Comparison of ENCODE assay signal across 16 cellular contexts in the genomic region with DNA sequence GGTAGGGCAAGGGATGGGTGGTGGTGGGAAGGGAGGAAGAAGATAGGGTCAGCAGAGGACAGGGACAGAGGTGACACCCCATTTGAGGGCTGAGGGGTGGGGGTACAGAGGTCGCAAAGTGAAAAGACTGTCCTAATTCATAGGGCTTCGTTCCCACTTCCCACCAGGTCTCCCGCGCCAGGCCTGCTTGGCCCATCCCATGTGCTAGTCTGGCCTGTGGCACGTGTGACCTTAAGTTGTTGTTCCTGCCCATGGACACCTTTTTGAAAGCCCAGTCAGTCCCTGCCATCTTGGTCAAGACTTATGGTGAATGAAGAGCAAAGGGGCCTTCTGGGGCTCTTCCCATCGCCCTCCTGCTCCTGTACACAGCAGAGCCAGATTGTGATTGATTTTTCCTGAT. TPM values are rescaled to one million over a fixed set of nuclear protein-coding genes. Genes with fewer than 3 reads are reported as not detected.
DNase-seq lines count a peak whose midpoint lies in the region; ATAC-seq, FAIRE-seq and TF ChIP-seq lines count a peak whose summit lies in the region.
"Had no signal": no experiment of that assay in that cellular context is flagged by ENCODE, and none has a peak within 500 bp of the region (broad histone marks: within the 10 kb centered on the region; RNA-seq: fewer than 3 reads in every experiment).

No MANE protein-coding gene starts in this region.

- H3K4ac ChIP-seq in IMR-90 (ENCODE audit: low read depth, low read length) (no peak overlapping the region), H1 (replicated peaks; ENCODE audit: insufficient read length, low read depth, low read length) (no peak overlapping the region)

- no peak overlapping the region for H3K18ac ChIP-seq in IMR-90 (ENCODE audit: low read depth, low read length)
- no peak overlapping the region for H3K18ac ChIP-seq in H1 (ENCODE audit: extremely low read depth, low read length)

- H2BK5ac ChIP-seq in IMR-90 (ENCODE audit: low read depth, low read length, poor library complexity, severe bottlenecking) (no peak overlapping the region), H1 (ENCODE audit: low read depth, low read length) (0 out of 2 replicates have a peak overlapping the region, but pooled peaks have one; percentile 18)

- FAIRE-seq in H1 (lab: Jason Lieb, UNC), result no peak
- FAIRE-seq: GM12878, GM19239 had no signal

- CTCF ChIA-PET in IMR-90 (lab: Yijun Ruan, JAX) (no interaction called here), H1 (lab: Charles Lee; ENCODE audit: partially characterized antibody) (interaction anchor here (0.7 to 4.1 kb wide), 5 partner anchors 15 to 215 kb away, joined by 3 to 34 read pairs (median 5); no protein-coding TSS in a partner anchor)

- H3K23me2 ChIP-seq in H1 (ENCODE audit: low read depth, low read length), result no peaks in the 10 kb centered on the region

- H3K4me3 ChIP-seq in GM23338 (no peak overlapping the region), IMR-90 (ENCODE audit: insufficient read depth, low read depth, low read length) (no peak overlapping the region), H1 (ENCODE audit: extremely low read depth in 1 of 4, insufficient read depth in 2 of 4, low read depth in 3 of 4, low read length in 4 of 4) (no peak overlapping the region)
- H3K4me3 ChIP-seq: BLaER1 treated with 17β-estradiol and CSF1 and Interleukin-3, amounts not matched to agents 10 nM and 100 nM; GM12878; GM23248 had no signal

- DNase-seq in GM23338 (ENCODE audit: low spot score), result no peak
- no peak for DNase-seq in IMR-90
- no peak for DNase-seq in H1 (ENCODE audit: low read depth in 1 of 2, low spot score in 2 of 2)
- no peak for DNase-seq in progenitor cell of endocrine pancreas (ENCODE audit: low spot score, unreplicated experiment)
- DNase-seq in NCI-H187 treated with DMSO at 0.1 percent for 48 hours (lab: John Stamatoyannopoulos, UW), result no peak
- no peak for DNase-seq in activated T-helper 1 cell treated with anti-CD3 and anti-CD28 coated beads, Interleukin-12 subunit alpha, Interleukin-12 subunit beta, Interleukin-2, Interleukin-4 antibody, amounts not matched to agents 30 ng/mL and 10 ng/mL and 1 ng/mL, durations not matched to agents 14 hours and 24 hours and 36 hours (ENCODE audit: low spot score)
- DNase-seq: Calu3; CD8-positive, alpha-beta T cell; DND-41; EL; GM23248; H7 had no signal

- H3K56ac ChIP-seq in IMR-90 (ENCODE audit: extremely low read depth, insufficient read depth, low read length) (no peak overlapping the region), H1 (replicated peaks; ENCODE audit: insufficient read length, low read depth, low read length) (no peak overlapping the region)

- H3K4me1 ChIP-seq in GM23338 (ENCODE audit: insufficient read depth) (peaks cover 25% of the 10 kb centered on the region), IMR-90 (ENCODE audit: control insufficient read depth, insufficient read depth, low read length) (peaks cover 21% of the 10 kb centered on the region), H1 (replicated peaks in 1 of 4; ENCODE audit: control insufficient read depth in 3 of 4, insufficient read depth in 4 of 4, low read length in 3 of 4) (peaks cover 5 to 11% (median 8%) of the 10 kb centered on the region in 4 experiments)

- POLR2A ChIA-PET in IMR-90 (lab: Charles Lee; ENCODE audit: unreplicated experiment) (no interaction called here), H1 (lab: Charles Lee; ENCODE audit: partially characterized antibody) (interaction anchor here (0.8 kb wide), 1 partner anchor 130 kb away, joined by 3 read pairs; no protein-coding TSS in a partner anchor)

- H3K14ac ChIP-seq in IMR-90 (replicated peaks; ENCODE audit: low read depth, low read length), result no peak overlapping the region
- H3K14ac ChIP-seq in H1 (ENCODE audit: insufficient read length), result no peak overlapping the region

- no peak overlapping the region for H4K8ac ChIP-seq in IMR-90 (ENCODE audit: low read depth in 2 of 2, low read length in 2 of 2)
- H4K8ac ChIP-seq in H1 (ENCODE audit: extremely low read depth, insufficient read depth, low read length), result no peak overlapping the region

- no peaks in the 10 kb centered on the region for H3K9me2 ChIP-seq in GM23338 (ENCODE audit: insufficient read depth)

- no peak overlapping the region; the same call in 2 of the 3 replicates for H3K4me3 Mint-ChIP-seq in GM23338
- H3K4me3 Mint-ChIP-seq in progenitor cell of endocrine pancreas (ENCODE audit: low read depth), result no peak overlapping the region
- H3K4me3 Mint-ChIP-seq in activated T-helper 1 cell treated with anti-CD3 and anti-CD28 coated beads, Interleukin-12 subunit alpha, Interleukin-12 subunit beta, Interleukin-2, Interleukin-4 antibody, amounts not matched to agents 30 ng/mL and 10 ng/mL and 1 ng/mL, durations not matched to agents 14 hours and 24 hours and 36 hours, result no peak overlapping the region
- H3K4me3 Mint-ChIP-seq: B cell; CD8-positive, alpha-beta T cell had no signal

- H2BK20ac ChIP-seq in IMR-90 (ENCODE audit: low read depth, low read length), result no peak overlapping the region
- H2BK20ac ChIP-seq in H1 (ENCODE audit: low read length), result no peak overlapping the region

- H3K36me3 ChIP-seq in GM23338 (ENCODE audit: insufficient read depth) (0 out of 2 replicates have a peak, but pooled peaks cover 2% of the 10 kb centered on the region), IMR-90 (ENCODE audit: control insufficient read depth, insufficient read depth, low read length) (peaks cover 9% of the 10 kb centered on the region; the same call in 1 of the 2 replicates), H1 (ENCODE audit: control insufficient read depth in 2 of 4, insufficient read depth in 4 of 4, low read length in 3 of 4) (peaks cover 0 to 8% (median 5%) of the 10 kb centered on the region in 4 experiments; a peak in 5 of 8 replicates)
- H3K36me3 ChIP-seq: BLaER1 treated with 17β-estradiol and CSF1 and Interleukin-3, amounts not matched to agents 10 nM and 100 nM had no signal

- peaks cover 26% of the 10 kb centered on the region for H3K36me3 Mint-ChIP-seq in GM23338 (ENCODE audit: low read depth)
- H3K36me3 Mint-ChIP-seq in progenitor cell of endocrine pancreas (ENCODE audit: insufficient read depth), result peaks cover 4% of the 10 kb centered on the region
- H3K36me3 Mint-ChIP-seq in activated T-helper 1 cell treated with anti-CD3 and anti-CD28 coated beads, Interleukin-12 subunit alpha, Interleukin-12 subunit beta, Interleukin-2, Interleukin-4 antibody, amounts not matched to agents 30 ng/mL and 10 ng/mL and 1 ng/mL, durations not matched to agents 14 hours and 24 hours and 36 hours (ENCODE audit: low read depth), result no peaks in the 10 kb centered on the region
- H3K36me3 Mint-ChIP-seq: CD8-positive, alpha-beta T cell had no signal

- no peak overlapping the region for H2AFZ ChIP-seq in GM23338
- no peak overlapping the region for H2AFZ ChIP-seq in IMR-90 (replicated peaks; ENCODE audit: low read length, poor library complexity)
- no peak overlapping the region for H2AFZ ChIP-seq in H1 (ENCODE audit: low read length)
- H2AFZ ChIP-seq: GM23248 had no signal

- H2BK15ac ChIP-seq in IMR-90 (ENCODE audit: low read depth, low read length) (no peak overlapping the region), H1 (ENCODE audit: low read length) (no peak overlapping the region)

- peaks cover 46% of the 10 kb centered on the region for H3K4me1 Mint-ChIP-seq in GM23338
- H3K4me1 Mint-ChIP-seq in progenitor cell of endocrine pancreas (ENCODE audit: low read depth), result peaks cover 22% of the 10 kb centered on the region
- H3K4me1 Mint-ChIP-seq in activated T-helper 1 cell treated with anti-CD3 and anti-CD28 coated beads, Interleukin-12 subunit alpha, Interleukin-12 subunit beta, Interleukin-2, Interleukin-4 antibody, amounts not matched to agents 30 ng/mL and 10 ng/mL and 1 ng/mL, durations not matched to agents 14 hours and 24 hours and 36 hours (ENCODE audit: low read depth), result peaks cover 7% of the 10 kb centered on the region
- H3K4me1 Mint-ChIP-seq: B cell had no signal

- no peak overlapping the region; the same call in 1 of the 2 replicates for H3K23ac ChIP-seq in IMR-90 (ENCODE audit: low read depth, low read length)
- no peak overlapping the region for H3K23ac ChIP-seq in H1 (ENCODE audit: insufficient read length)

- H2AK9ac ChIP-seq in IMR-90 (replicated peaks; ENCODE audit: low read depth, low read length, poor library complexity), result no peak overlapping the region

- H3K9me1 ChIP-seq in IMR-90 (ENCODE audit: insufficient read depth, low read length), result peaks cover 31% of the 10 kb centered on the region

- H3K9me3 ChIP-seq in IMR-90 (ENCODE audit: control insufficient read depth, insufficient read depth, low read length) (no peaks in the 10 kb centered on the region), H1 (ENCODE audit: insufficient read depth in 2 of 2, low read depth in 1 of 2, low read length in 1 of 2) (no peaks in the 10 kb centered on the region)
- H3K9me3 ChIP-seq: BLaER1 treated with 17β-estradiol and CSF1 and Interleukin-3, amounts not matched to agents 10 nM and 100 nM had no signal

- peak overlapping the region; percentile 36; the same call in 1 of the 2 replicates for H2BK120ac ChIP-seq in IMR-90 (ENCODE audit: low read depth, low read length)
- H2BK120ac ChIP-seq in H1 (replicated peaks; ENCODE audit: low read depth, low read length), result no peak overlapping the region

- H3K9ac ChIP-seq in IMR-90 (ENCODE audit: low read depth, low read length) (no peak overlapping the region), H1 (replicated peaks in 1 of 4; ENCODE audit: extremely low read depth in 1 of 4, low read depth in 3 of 4, low read length in 3 of 4) (no peak overlapping the region)
- H3K9ac ChIP-seq: BLaER1 treated with 17β-estradiol and CSF1 and Interleukin-3, amounts not matched to agents 10 nM and 100 nM; GM23248 had no signal

- peaks cover 17% of the 10 kb centered on the region; the same call in 1 of the 2 replicates for H3F3A ChIP-seq in GM23338 (replicated peaks; ENCODE audit: low read depth)

- in situ Hi-C loops in IMR-90 (cut with MboI; ENCODE audit: low sequenced_read_pairs), result loop anchor here (25.0 kb wide), 1 partner anchor 794 kb away; no protein-coding TSS in a partner anchor

- TF ChIP-seq CTCF in GM23338 (conservative IDR thresholded peaks at IDR 0.05; ENCODE audit: low read depth in 2 of 2) (no peak), IMR-90 (conservative IDR thresholded peaks at IDR 0.05; ENCODE audit: low read depth, low read length) (no peak), H1 (IDR thresholded peaks at IDR 0.05; ENCODE audit: control extremely low read depth in 1 of 3, insufficient read depth in 1 of 3, low read depth in 1 of 3, low read length in 3 of 3) (no peak), progenitor cell of endocrine pancreas (IDR thresholded peaks at IDR 0.05; ENCODE audit: unreplicated experiment) (no peak)

- H3K27ac Mint-ChIP-seq in GM23338 (no peak overlapping the region), progenitor cell of endocrine pancreas (peak overlapping the region; percentile 80)
- H3K27ac Mint-ChIP-seq in activated T-helper 1 cell treated with anti-CD3 and anti-CD28 coated beads, Interleukin-12 subunit alpha, Interleukin-12 subunit beta, Interleukin-2, Interleukin-4 antibody, amounts not matched to agents 30 ng/mL and 10 ng/mL and 1 ng/mL, durations not matched to agents 14 hours and 24 hours and 36 hours, result no peak overlapping the region
- H3K27ac Mint-ChIP-seq: B cell; CD8-positive, alpha-beta T cell had no signal

- H3K27ac ChIP-seq in GM23338 (ENCODE audit: low read depth) (0 out of 2 replicates have a peak overlapping the region, but pooled peaks have one; percentile 32), IMR-90 (ENCODE audit: insufficient read depth, low read length) (no peak overlapping the region), H1 (ENCODE audit: low read depth, low read length) (no peak overlapping the region)
- H3K27ac ChIP-seq: BLaER1 treated with 17β-estradiol and CSF1 and Interleukin-3, amounts not matched to agents 10 nM and 100 nM; GM23248 had no signal

- H3K79me2 ChIP-seq in GM23338 (replicated peaks; ENCODE audit: insufficient read depth) (peaks cover 63% of the 10 kb centered on the region), H1 (ENCODE audit: control insufficient read depth in 1 of 2, insufficient read depth in 2 of 2, low read length in 2 of 2) (peaks cover 0 to 45% of the 10 kb centered on the region in 2 experiments; a peak in 2 of 4 replicates)

- peaks cover 12 to 66% of the 10 kb centered on the region in 2 experiments; a peak in 3 of 4 replicates for H3K79me1 ChIP-seq in IMR-90 (ENCODE audit: low read depth in 1 of 2, low read length in 2 of 2)
- peaks cover 22% of the 10 kb centered on the region for H3K79me1 ChIP-seq in H1 (ENCODE audit: low read depth, low read length)

- H3K27me3 Mint-ChIP-seq in GM23338 (ENCODE audit: insufficient read depth, low read depth, poor library complexity) (peaks cover 36% of the 10 kb centered on the region), progenitor cell of endocrine pancreas (no peaks in the 10 kb centered on the region)
- peaks cover 1% of the 10 kb centered on the region for H3K27me3 Mint-ChIP-seq in activated T-helper 1 cell treated with anti-CD3 and anti-CD28 coated beads, Interleukin-12 subunit alpha, Interleukin-12 subunit beta, Interleukin-2, Interleukin-4 antibody, amounts not matched to agents 30 ng/mL and 10 ng/mL and 1 ng/mL, durations not matched to agents 14 hours and 24 hours and 36 hours (ENCODE audit: insufficient read depth)

- WGBS in IMR-90 (ENCODE audit: extremely low coverage in 2 of 2, insufficient read length in 1 of 2), 2 experiments, result 50% methylated on average over 2 of the region's 6 CpGs; no CpG with 5 or more reads in 1 of the 2 experiments
- WGBS in H1 (ENCODE audit: extremely low coverage in 1 of 2, insufficient coverage in 1 of 2, insufficient read length in 1 of 2, insufficient replicate concordance in 2 of 2, low coverage in 1 of 2, low lambda C conversion rate in 2 of 2, missing lambda C conversion rate in 1 of 2), 2 experiments, result 98% methylated on average over 6 of the region's 6 CpGs; no CpG with 5 or more reads in 1 of the 2 experiments

- TF ChIP-seq POLR2A in IMR-90 (IDR thresholded peaks at IDR 0.05; ENCODE audit: low read depth, low read length) (no peak), H1 (IDR thresholded peaks at IDR 0.05; ENCODE audit: control extremely low read depth in 1 of 2, low read depth in 2 of 2, low read length in 2 of 2) (no peak)

- no TSS peak for BruUV-seq in IMR-90 (replicated peaks; lab: Mats Ljungman, UMichigan)

- no peaks in the 10 kb centered on the region for H3K27me3 ChIP-seq in GM23338 (ENCODE audit: insufficient read depth)
- H3K27me3 ChIP-seq in IMR-90 (ENCODE audit: control insufficient read depth, insufficient read depth, low read length), result no peaks in the 10 kb centered on the region
- no peaks in the 10 kb centered on the region for H3K27me3 ChIP-seq in H1 (replicated peaks in 1 of 4; ENCODE audit: control insufficient read depth in 3 of 4, extremely low read depth in 1 of 4, insufficient read depth in 3 of 4, low read length in 3 of 4)
- H3K27me3 ChIP-seq: BLaER1 treated with 17β-estradiol and CSF1 and Interleukin-3, amounts not matched to agents 10 nM and 100 nM had no signal

- dilution Hi-C loops in IMR-90 (cut with HindIII; ENCODE audit: low sequenced_read_pairs, unreplicated experiment), result no loop called here

- TF ChIP-seq EP300 in H1 (IDR thresholded peaks at IDR 0.05; ENCODE audit: borderline replicate concordance in 1 of 2, low read depth in 2 of 2, low read length in 2 of 2), result no peak

- H3K4me2 ChIP-seq in GM23338 (no peak overlapping the region), IMR-90 (ENCODE audit: low read depth, low read length) (no peak overlapping the region), H1 (ENCODE audit: insufficient read depth in 1 of 2, low read depth in 2 of 2, low read length in 2 of 2) (no peak overlapping the region)
- H3K4me2 ChIP-seq: BLaER1 treated with 17β-estradiol and CSF1 and Interleukin-3, amounts not matched to agents 10 nM and 100 nM had no signal

- intact Hi-C loops in IMR-90 (cut with micrococcal nuclease), result no loop called here
- intact Hi-C loops in activated T-helper 1 cell treated with anti-CD3 and anti-CD28 coated beads, Interleukin-12 subunit alpha, Interleukin-12 subunit beta, Interleukin-2, Interleukin-4 antibody, amounts not matched to agents 30 ng/mL and 10 ng/mL and 1 ng/mL, durations not matched to agents 14 hours and 24 hours and 36 hours (cut with micrococcal nuclease), result no loop called here

- TF ChIP-seq RAD21 in IMR-90 (IDR thresholded peaks at IDR 0.05; ENCODE audit: low read length), result no peak
- TF ChIP-seq RAD21 in H1 (IDR thresholded peaks at IDR 0.05 in 1 of 2, conservative IDR thresholded peaks at IDR 0.05 in 1 of 2; ENCODE audit: low read depth in 2 of 2, low read length in 2 of 2), result no peak

- no peak overlapping the region for H2BK12ac ChIP-seq in H1 (ENCODE audit: low read depth, low read length)

- no peak overlapping the region for H4K5ac ChIP-seq in IMR-90 (ENCODE audit: low read depth, low read length)
- H4K5ac ChIP-seq in H1 (ENCODE audit: insufficient read length, low read depth, low read length), result no peak overlapping the region

- H3K9me3 Mint-ChIP-seq in GM23338, result no peaks in the 10 kb centered on the region
- no peaks in the 10 kb centered on the region for H3K9me3 Mint-ChIP-seq in progenitor cell of endocrine pancreas (ENCODE audit: low read depth)
- no peaks in the 10 kb centered on the region for H3K9me3 Mint-ChIP-seq in activated T-helper 1 cell treated with anti-CD3 and anti-CD28 coated beads, Interleukin-12 subunit alpha, Interleukin-12 subunit beta, Interleukin-2, Interleukin-4 antibody, amounts not matched to agents 30 ng/mL and 10 ng/mL and 1 ng/mL, durations not matched to agents 14 hours and 24 hours and 36 hours
- H3K9me3 Mint-ChIP-seq: CD8-positive, alpha-beta T cell had no signal

- ATAC-seq in GM23338, result no peak
- ATAC-seq in IMR-90 (ENCODE audit: low read depth), result no peak
- ATAC-seq: CD8-positive, alpha-beta T cell; GM12878 had no signal

- H2AK5ac ChIP-seq in IMR-90 (ENCODE audit: low read depth, low read length) (peak overlapping the region; percentile 11; the same call in 1 of the 2 replicates), H1 (ENCODE audit: low read depth, low read length) (no peak overlapping the region)

- H4K20me1 ChIP-seq in GM23338 (replicated peaks; ENCODE audit: insufficient read depth), result peaks cover 37% of the 10 kb centered on the region
- H4K20me1 ChIP-seq in IMR-90 (ENCODE audit: insufficient read depth, low read length), result peaks cover 4% of the 10 kb centered on the region; the same call in 1 of the 2 replicates
- H4K20me1 ChIP-seq in H1 (replicated peaks in 1 of 2; ENCODE audit: control insufficient read depth in 1 of 2, insufficient read depth in 2 of 2, low read length in 2 of 2), result peaks cover 10 to 13% of the 10 kb centered on the region in 2 experiments
- H4K20me1 ChIP-seq: BLaER1 treated with 17β-estradiol and CSF1 and Interleukin-3, amounts not matched to agents 10 nM and 100 nM had no signal

- H4K91ac ChIP-seq in IMR-90 (ENCODE audit: insufficient read depth, low read depth, low read length), result no peak overlapping the region; the same call in 1 of the 2 replicates
- H4K91ac ChIP-seq in H1 (replicated peaks; ENCODE audit: insufficient read length, low read length), result no peak overlapping the region

RNA-seq across cellular contexts. Expression of gene TGOLN2, which starts 46.2 kb away (rescaled TPM):
- total RNA-seq in GM23338 (2014; rRNA removed; shearing (Covaris generic)), result 48.3 and 49.4 TPM in 2 replicates
- polyA plus RNA-seq in GM23338 (2016; fragmentation: Nextera tagmentation; extraction: Ambion mirVana), result 17.8 and 20.8 TPM in 2 replicates
- 57.7 and 61.7 TPM in 2 replicates for total RNA-seq in IMR-90 (2012; rRNA removed)
- polyA plus RNA-seq in IMR-90 (2012; rRNA removed), result 92.3 and 94.2 TPM in 2 replicates
- polyA plus RNA-seq in IMR-90 (2012; cell fraction: cytosol; rRNA removed), result 65.8 and 82.6 TPM in 2 replicates
- polyA plus RNA-seq in IMR-90 (2012; cell fraction: nucleus; rRNA removed; ENCODE audit: low replicate concordance), result 27.8 and 83.8 TPM in 2 replicates
- total RNA-seq in H1 (2021; fragmentation: NEBNext Ultra II Directional; extraction: Animal tissue kit (Norgen Biotek cat#: 25700)), result 36.3 and 38.9 TPM in 2 replicates
- 31.1 and 33.9 TPM in 2 replicates for polyA plus RNA-seq in H1 (2011; rRNA removed)
- polyA plus RNA-seq in H1 (2011; cell fraction: cytosol; rRNA removed), result 36.4 TPM
- 29.4 TPM for polyA plus RNA-seq in H1 (2011; cell fraction: nucleus; rRNA removed)
- polyA plus RNA-seq in H1 (2012, experiment 1 of 2), result 21.1 to 28.9 TPM (median 25.9 TPM) in 4 replicates
- polyA plus RNA-seq in H1 (2012, experiment 2 of 2), result 3.1 TPM
- 46.3 TPM for polyA plus RNA-seq in H1 (2013, experiment 1 of 2)
- 52.7 TPM for polyA plus RNA-seq in H1 (2013, experiment 2 of 2)
- polyA minus RNA-seq in H1 (2011; rRNA and poly(A)+ RNA removed), result 23.4 and 26.2 TPM in 2 replicates
- polyA minus RNA-seq in H1 (2011; cell fraction: cytosol; rRNA and poly(A)+ RNA removed), result 19.7 TPM
- polyA minus RNA-seq in H1 (2011; cell fraction: nucleus; rRNA and poly(A)+ RNA removed), result 21.7 TPM
- 64.2 and 65.5 TPM in 2 replicates for total RNA-seq in progenitor cell of endocrine pancreas
- total RNA-seq in activated T-helper 1 cell treated with anti-CD3 and anti-CD28 coated beads, Interleukin-12 subunit alpha, Interleukin-12 subunit beta, Interleukin-2, Interleukin-4 antibody, amounts not matched to agents 30 ng/mL and 10 ng/mL and 1 ng/mL, durations not matched to agents 14 hours and 24 hours and 36 hours, result 102 and 104 TPM in 2 replicates
